Comparison of ENCODE assay signal across 11 cellular contexts in the genomic region with DNA sequence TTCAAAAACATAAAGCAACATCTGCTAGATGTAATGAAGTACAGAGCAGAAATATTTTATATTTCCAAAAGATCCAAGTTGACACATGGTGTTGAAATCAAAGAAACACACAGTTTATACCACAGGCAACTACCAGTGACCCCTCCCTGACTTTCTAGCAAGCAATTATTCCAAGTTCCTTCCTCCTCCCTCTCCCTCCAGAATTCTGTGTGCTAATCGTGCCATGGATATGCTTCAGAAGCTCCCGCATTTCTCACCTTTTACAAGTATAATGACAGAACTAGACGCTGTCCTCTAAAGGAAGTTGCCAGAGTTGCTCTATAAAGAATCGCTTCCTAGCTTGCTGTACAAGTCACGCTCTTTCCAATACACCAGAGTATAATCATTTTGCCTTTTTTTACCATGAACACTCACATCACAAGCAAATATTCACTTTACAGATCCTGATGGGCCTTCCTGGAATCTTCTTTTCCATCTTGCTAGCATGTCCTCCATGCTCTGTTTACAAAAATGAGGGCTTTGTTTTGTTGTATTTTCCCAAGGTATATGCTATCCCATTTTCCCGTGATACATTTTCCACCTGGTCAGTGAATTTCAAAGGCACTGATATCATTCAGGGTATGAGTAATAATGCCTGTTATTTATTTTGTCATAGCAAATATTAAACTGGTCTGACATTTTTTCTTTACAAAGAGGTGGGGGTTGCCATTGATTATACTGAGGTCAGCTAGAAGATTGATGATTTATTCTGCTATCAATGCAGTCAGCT.
DNase-seq lines count a peak whose midpoint lies in the region; ATAC-seq, FAIRE-seq and TF ChIP-seq lines count a peak whose summit lies in the region.
"Had no signal": no experiment of that assay in that cellular context is flagged by ENCODE, and none has a peak within 500 bp of the region (broad histone marks: within the 10 kb centered on the region; RNA-seq: fewer than 3 reads in every experiment).

No MANE protein-coding gene starts in this region.

- H3K4me3 ChIP-seq in KMS-11 (IDR thresholded peaks at IDR 0.05; ENCODE audit: insufficient read depth, low read depth, low read length) (no peak overlapping the region), breast epithelium (no peak overlapping the region), right cardiac atrium (ENCODE audit: low read length) (no peak overlapping the region), skeletal muscle satellite cell (ENCODE audit: low read length) (peak overlapping the region; percentile 25)
- H3K4me3 ChIP-seq: thoracic aorta had no signal

- no peak for TF ChIP-seq POLR2A in breast epithelium (IDR thresholded peaks at IDR 0.05)

- H3K4me1 ChIP-seq in KMS-11 (ENCODE audit: low read depth, poor library complexity, severe bottlenecking) = peaks cover 25% of the 10 kb centered on the region
- no peaks in the 10 kb centered on the region for H3K4me1 ChIP-seq in breast epithelium
- H3K4me1 ChIP-seq in right cardiac atrium (ENCODE audit: control insufficient read depth, insufficient read depth, low read length) = peaks cover 5% of the 10 kb centered on the region
- H3K4me1 ChIP-seq in skeletal muscle satellite cell (ENCODE audit: control insufficient read depth, insufficient read depth, low read length) = peaks cover 55% of the 10 kb centered on the region

- no peak overlapping the region for H2AFZ ChIP-seq in KMS-11 (ENCODE audit: low read depth)

- ATAC-seq in right cardiac atrium (peak; percentile 42 to 51), HG03469 (IDR thresholded peaks at IDR 0.05; ENCODE audit: unreplicated experiment) (no peak), HG03095 (IDR thresholded peaks at IDR 0.05; ENCODE audit: unreplicated experiment) (no peak)
- ATAC-seq: natural killer cell had no signal

- no peak overlapping the region for H3K9ac ChIP-seq in KMS-11
- H3K9ac ChIP-seq in skeletal muscle satellite cell (ENCODE audit: low read depth, low read length) = peak overlapping the region; percentile 55

- no peaks in the 10 kb centered on the region for H3K79me2 ChIP-seq in KMS-11 (ENCODE audit: insufficient read depth, low read depth)

- no peaks in the 10 kb centered on the region for H4K20me1 ChIP-seq in KMS-11 (ENCODE audit: insufficient read depth)

- H3K27me3 ChIP-seq in KMS-11 (ENCODE audit: insufficient read depth, low read depth) = no peaks in the 10 kb centered on the region
- H3K27me3 ChIP-seq in breast epithelium = no peaks in the 10 kb centered on the region
- H3K27me3 ChIP-seq in right cardiac atrium (ENCODE audit: control insufficient read depth, insufficient read depth) = no peaks in the 10 kb centered on the region
- H3K27me3 ChIP-seq in skeletal muscle satellite cell (ENCODE audit: control insufficient read depth, insufficient read depth, low read length) = no peaks in the 10 kb centered on the region

- intact Hi-C loops in breast epithelium (cut with DNase I; ENCODE audit: low total_unique reads) = no loop called here
- intact Hi-C loops in right cardiac atrium (cut with DNase I) = no loop called here

- no peak for TF ChIP-seq CTCF in KMS-11 (conservative IDR thresholded peaks at IDR 0.05; ENCODE audit: low read depth, low read length)
- TF ChIP-seq CTCF in breast epithelium (IDR thresholded peaks at IDR 0.05) = no peak

- no peaks in the 10 kb centered on the region for H3K36me3 ChIP-seq in KMS-11 (ENCODE audit: insufficient read depth)
- H3K36me3 ChIP-seq in breast epithelium = no peaks in the 10 kb centered on the region
- peaks cover 9% of the 10 kb centered on the region for H3K36me3 ChIP-seq in skeletal muscle satellite cell (ENCODE audit: insufficient read depth, low read length)
- H3K36me3 ChIP-seq: thoracic aorta had no signal

- DNase-seq in breast epithelium (ENCODE audit: low spot score in 2 of 2) (no peak), right cardiac atrium (no peak), HTR-8/SVneo (ENCODE audit: insufficient read length, low spot score) (no peak), mesenteric fat pad (ENCODE audit: low spot score) (no peak)
- DNase-seq: natural killer cell; stimulated activated CD4-positive, alpha-beta T cell treated with anti-CD3 and anti-CD28 coated beads, Interleukin-4, amount 100 ng/mL, for 4 hours had no signal

- FAIRE-seq in HTR-8/SVneo (lab: Jason Lieb, UNC) = no peak

- H3K9me3 ChIP-seq in breast epithelium (no peaks in the 10 kb centered on the region), right cardiac atrium (ENCODE audit: control insufficient read depth, low read length) (no peaks in the 10 kb centered on the region), skeletal muscle satellite cell (replicated peaks; ENCODE audit: low read length) (no peaks in the 10 kb centered on the region)
- H3K9me3 ChIP-seq: thoracic aorta had no signal

- H3K27ac ChIP-seq in KMS-11 = no peak overlapping the region
- H3K27ac ChIP-seq in breast epithelium = peak overlapping the region; percentile 34 to 44
- H3K27ac ChIP-seq in right cardiac atrium (ENCODE audit: low read length) = peak overlapping the region; percentile 37

- H3K4me2 ChIP-seq in KMS-11 (peak overlapping the region; percentile 31; the same call in 1 of the 2 replicates), skeletal muscle satellite cell (ENCODE audit: low read length) (peak overlapping the region; percentile 57)

- 51% methylated on average over 6 of the region's 6 CpGs for WGBS in right cardiac atrium

Comparison
In these comparisons a context has a peak if more than half of its experiments do, and no peak if none do; other contexts are left out.
1. ATAC-seq: peak in right cardiac atrium (2 of 2); none in HG03469 (single experiment) and HG03095 (single experiment).